Comparison of ENCODE assay signal across 8 cellular contexts in the genomic region with DNA sequence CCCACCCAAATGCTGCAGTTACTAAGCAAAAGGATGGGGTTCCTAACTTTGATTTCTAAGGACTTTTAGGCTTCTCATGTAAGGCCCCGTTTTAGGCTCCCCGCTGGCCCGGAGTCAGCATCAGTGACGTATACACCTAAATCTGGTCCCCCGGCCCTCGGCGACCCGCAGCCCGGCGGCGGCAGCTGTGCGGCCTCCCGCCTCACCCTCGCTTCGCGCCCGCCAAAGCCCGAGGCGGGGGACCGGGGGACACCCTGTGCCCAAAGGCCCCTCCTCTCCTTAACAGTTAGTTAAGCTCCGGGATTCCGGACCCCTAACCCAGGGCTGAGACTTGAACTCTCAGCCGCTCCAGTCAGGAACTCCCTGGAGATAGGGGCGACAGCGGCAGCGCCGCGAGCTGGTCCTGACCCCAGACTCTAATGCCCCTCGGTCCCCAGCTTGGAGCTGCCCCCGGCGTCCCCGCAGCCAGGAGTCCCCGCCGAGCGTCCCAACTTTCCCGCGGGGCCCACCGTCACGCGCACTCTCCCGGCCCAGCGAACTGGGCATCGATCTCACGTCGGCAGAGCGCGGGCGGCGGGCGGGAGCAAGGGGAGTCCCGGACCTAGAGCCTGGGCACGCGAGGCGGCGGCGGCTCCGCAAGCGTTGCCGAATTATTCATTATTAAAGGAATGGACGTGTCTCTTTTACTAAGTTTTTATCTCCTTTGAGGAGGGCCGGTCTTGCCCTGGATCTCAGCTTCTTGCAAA. TPM values are rescaled to one million over a fixed set of nuclear protein-coding genes. Genes with fewer than 3 reads are reported as not detected.
A peak's percentile ranks its signal among the peaks of the same experiment; 100 is the strongest.
DNase-seq lines count a peak whose midpoint lies in the region; TF ChIP-seq lines count a peak whose summit lies in the region.

No MANE protein-coding gene starts in this region.

- H3K27me3 Mint-ChIP-seq in T-helper 1 cell treated with Interleukin-12 subunit alpha and Interleukin-12 subunit beta and Interleukin-4 antibody, amounts not matched to agents 30 μg/mL and 1 μg/mL, for 36 hours (ENCODE audit: low read depth), result peaks cover 72% of the 10 kb centered on the region
- peaks cover 90% of the 10 kb centered on the region for H3K27me3 Mint-ChIP-seq in brain

- peak overlapping the region; percentile 98 for H3K4me3 Mint-ChIP-seq in T-helper 1 cell treated with Interleukin-12 subunit alpha and Interleukin-12 subunit beta and Interleukin-4 antibody, amounts not matched to agents 30 μg/mL and 1 μg/mL, for 36 hours
- peak overlapping the region; percentile 97 to 99 (median 98) for H3K4me3 Mint-ChIP-seq in brain

- H3K4me1 Mint-ChIP-seq in T-helper 1 cell treated with Interleukin-12 subunit alpha and Interleukin-12 subunit beta and Interleukin-4 antibody, amounts not matched to agents 30 μg/mL and 1 μg/mL, for 36 hours (ENCODE audit: low read depth), result peaks cover 22% of the 10 kb centered on the region
- peaks cover 27% of the 10 kb centered on the region for H3K4me1 Mint-ChIP-seq in brain

- TF ChIP-seq CTCF in brain (conservative IDR thresholded peaks at IDR 0.05), result no peak

- no peak overlapping the region for H3K27ac Mint-ChIP-seq in T-helper 1 cell treated with Interleukin-12 subunit alpha and Interleukin-12 subunit beta and Interleukin-4 antibody, amounts not matched to agents 30 μg/mL and 1 μg/mL, for 36 hours
- H3K27ac Mint-ChIP-seq in brain, result peak overlapping the region in 2 of 5 experiments; percentile 69 to 77

- DNase-seq in DMS53 (lab: John Stamatoyannopoulos, UW) (peak; percentile 68), left kidney (ENCODE audit: low read depth, low spot score) (peak; percentile 56), H4 (ENCODE audit: low spot score) (no peak), amniotic stem cell (lab: John Stamatoyannopoulos, UW) (no peak), NK-92 (lab: John Stamatoyannopoulos, UW; ENCODE audit: unreplicated experiment) (no peak)
- DNase-seq in stimulated activated CD4-positive, alpha-beta T cell treated with anti-CD3 and anti-CD28 coated beads, Interleukin-4, amount 100 ng/mL, for 1 hour, result peak; percentile 46

- H3K9me3 Mint-ChIP-seq in T-helper 1 cell treated with Interleukin-12 subunit alpha and Interleukin-12 subunit beta and Interleukin-4 antibody, amounts not matched to agents 30 μg/mL and 1 μg/mL, for 36 hours, result no peaks in the 10 kb centered on the region
- no peaks in the 10 kb centered on the region for H3K9me3 Mint-ChIP-seq in brain

- H3K36me3 Mint-ChIP-seq in T-helper 1 cell treated with Interleukin-12 subunit alpha and Interleukin-12 subunit beta and Interleukin-4 antibody, amounts not matched to agents 30 μg/mL and 1 μg/mL, for 36 hours (ENCODE audit: low read depth), result peaks cover 2% of the 10 kb centered on the region
- H3K36me3 Mint-ChIP-seq in brain, result no peaks in the 10 kb centered on the region

RNA-seq across cellular contexts. Expression of a gene that starts 1.5 kb away (rescaled TPM):
- 2.8 TPM for polyA plus RNA-seq in brain (ENCODE audit: insufficient read depth, low read depth, low replicate concordance)
- total RNA-seq in H4 (2014; rRNA removed; shearing (Covaris generic)), result 1.2 and 1.9 TPM in 2 replicates

Comparison
In these comparisons a context has a peak if more than half of its experiments do, and no peak if none do; other contexts are left out.
1. DNase-seq: peak in DMS53 (single experiment), left kidney (single experiment) and stimulated activated CD4-positive, alpha-beta T cell treated with anti-CD3 and anti-CD28 coated beads, Interleukin-4, amount 100 ng/mL, for 1 hour (single experiment); none in H4 (single experiment), amniotic stem cell (single experiment) and NK-92 (single experiment).